31 cellular contexts compared by ENCODE assay signal in genomic region chr22:23115369-23115768, GRCh38. TPM values are rescaled to one million over a fixed set of nuclear protein-coding genes. Genes with fewer than 3 reads are reported as not detected.
"Had no signal": no experiment of that assay in that cellular context is flagged by ENCODE, and none has a peak within 500 bp of the region (broad histone marks: within the 10 kb centered on the region; RNA-seq: fewer than 3 reads in every experiment).

No MANE protein-coding gene starts in this region.

- H3K36me3 ChIP-seq: brain microvascular endothelial cell had no signal

- H3K27ac ChIP-seq: brain microvascular endothelial cell, PC-9, RWPE1, VCaP had no signal

- H3K4me2 ChIP-seq: PC-9 had no signal

- ATAC-seq: activated T-cell treated with anti-CD3 and anti-CD28 coated beads, Interleukin-2, amount 50 U/mL, for 4 hours; Right ventricle myocardium inferior had no signal

- DNase-seq: activated B cell treated with CpG ODN at 0.5 μM for 24 hours; activated CD4-positive, alpha-beta T cell treated with anti-CD3 and anti-CD28 coated beads for 4 hours; activated CD4-positive, CD25-positive, alpha-beta regulatory T cell treated with anti-CD3 and anti-CD28 coated beads, Interleukin-2, amount 50 U/mL, for 72 hours; activated CD8-positive, alpha-beta memory T cell treated with anti-CD3 and anti-CD28 coated beads, Interleukin-2, amount 50 U/mL, for 4 hours; activated gamma-delta T cell treated with Interleukin-2 at 50 U/mL for 16 hours; activated naive CD4-positive, alpha-beta T cell treated with anti-CD3 and anti-CD28 coated beads for 36 hours; activated T-cell treated with anti-CD3 and anti-CD28 coated beads for 4 hours; activated T-cell treated with anti-CD3 and anti-CD28 coated beads, Interleukin-2, amount 50 U/mL, for 4 hours; aorta; brain microvascular endothelial cell; Karpas-422; KBM-7; NCI-H1048; NCI-H1436 treated with DMSO at 0.1 percent for 48 hours; NCI-H1694 treated with DMSO at 0.1 percent for 48 hours; NCI-H2029; NCI-H510A; NCI-H526; NCI-H748 treated with DMSO at 0.1 percent for 48 hours; NK-92 treated with Interleukin-12 subunit alpha and Interleukin-12 subunit beta, amount 100 ng/mL, for 24 hours; PC-9; SIG-M5; SW 1271; T-helper 1 cell; T-helper 2 cell; T-helper 9 cell had no signal

- H3K4me3 ChIP-seq: PC-9 had no signal

RNA-seq across cellular contexts. Expression of gene RSPH14, which starts 26.4 kb away (rescaled TPM):
- total RNA-seq: activated B cell treated with CpG ODN at 0.5 μM for 24 hours; activated T-cell treated with anti-CD3 and anti-CD28 coated beads, Interleukin-2, amount 50 U/mL, for 4 hours; activated T-helper 1 cell treated with anti-CD3 and anti-CD28 coated beads, Interleukin-12 subunit alpha, Interleukin-12 subunit beta, Interleukin-2, Interleukin-4 antibody, amounts not matched to agents 30 ng/mL and 10 ng/mL and 1 ng/mL, durations not matched to agents 14 hours and 24 hours and 36 hours; MCF 10A; Right ventricle myocardium inferior had no signal
- polyA plus RNA-seq: aorta had no signal

RNA-seq across cellular contexts. Expression of gene RAB36, which starts 29.9 kb away (rescaled TPM):
- total RNA-seq: activated naive CD4-positive, alpha-beta T cell treated with anti-CD3 and anti-CD28 coated beads for 36 hours had no signal
